ENCODE assay signal across 9 cellular contexts in the genomic region with DNA sequence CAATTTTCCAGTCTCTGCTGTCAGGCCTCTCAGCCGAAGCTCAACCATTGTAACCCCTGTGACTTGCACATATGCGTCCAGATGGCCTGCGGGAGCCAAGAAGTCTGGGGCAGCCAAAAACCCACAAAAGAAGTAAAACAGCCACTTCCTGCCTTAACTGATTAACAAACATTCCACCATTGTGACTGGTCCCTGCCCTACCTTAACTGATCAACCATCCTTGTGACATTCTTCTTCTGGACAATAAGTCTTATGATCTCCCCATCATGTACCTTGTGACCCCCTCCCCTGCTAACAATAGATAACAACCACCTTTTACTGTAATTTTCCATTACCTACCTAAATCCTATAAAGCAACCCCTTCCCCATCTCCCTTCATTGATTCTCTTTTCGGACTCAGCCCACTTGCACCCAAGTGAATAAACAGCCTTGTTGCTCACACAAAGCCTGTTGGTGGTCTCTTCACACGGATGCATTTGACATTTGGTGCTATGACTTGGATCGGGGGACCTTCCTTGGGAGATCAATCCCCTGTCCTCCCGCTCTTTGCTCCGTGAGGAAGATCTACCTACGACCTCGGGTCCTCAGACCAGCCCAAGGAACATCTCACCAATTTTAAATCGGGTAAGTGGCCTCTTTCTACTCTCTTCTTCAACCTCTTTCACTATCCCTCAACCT. TPM values are rescaled to one million over a fixed set of nuclear protein-coding genes. Genes with fewer than 3 reads are reported as not detected.
DNase-seq lines count a peak whose midpoint lies in the region; ATAC-seq and TF ChIP-seq lines count a peak whose summit lies in the region.
"Had no signal": no experiment of that assay in that cellular context is flagged by ENCODE, and none has a peak within 500 bp of the region (broad histone marks: within the 10 kb centered on the region; RNA-seq: fewer than 3 reads in every experiment).

No MANE protein-coding gene starts in this region.

- H3K27ac Mint-ChIP-seq in brain = peak overlapping the region; percentile 7 to 85 (median 71)
- no peak overlapping the region for H3K27ac Mint-ChIP-seq in neural crest cell (ENCODE audit: unreplicated experiment)
- no peak overlapping the region for H3K27ac Mint-ChIP-seq in stimulated activated naive B cell treated with anti-CD40 and anti-IgM and Interleukin-4, amounts not matched to agents 10 μg/mL and 1 μg/mL and 100 μg/mL, for 72 hours

- H3K27me3 Mint-ChIP-seq in brain = peaks cover 4% of the 10 kb centered on the region
- H3K27me3 Mint-ChIP-seq in neural crest cell (ENCODE audit: low read depth) = peaks cover 2% of the 10 kb centered on the region
- no peaks in the 10 kb centered on the region for H3K27me3 Mint-ChIP-seq in stimulated activated naive B cell treated with anti-CD40 and anti-IgM and Interleukin-4, amounts not matched to agents 10 μg/mL and 1 μg/mL and 100 μg/mL, for 72 hours

- DNase-seq in G401 (ENCODE audit: low spot score) (peak; percentile 29), NB4 (ENCODE audit: low read depth) (peak; percentile 54), neural crest cell (ENCODE audit: low read depth, low spot score) (no peak), pons (ENCODE audit: low spot score) (no peak), suprapubic skin (ENCODE audit: low spot score in 2 of 2) (no peak)
- DNase-seq in stimulated activated naive B cell treated with anti-CD40 and anti-IgM and Interleukin-4, amounts not matched to agents 10 μg/mL and 1 μg/mL and 100 μg/mL, for 72 hours = no peak
- DNase-seq: foreskin fibroblast, NCI-H510A had no signal

- TF ChIP-seq POLR2A in NB4 (IDR thresholded peaks at IDR 0.05; ENCODE audit: extremely low read depth, insufficient read length) (no peak), suprapubic skin (IDR thresholded peaks at IDR 0.05) (no peak)

- H3K4me1 Mint-ChIP-seq in brain = peaks cover 52% of the 10 kb centered on the region
- H3K4me1 Mint-ChIP-seq in neural crest cell = peaks cover 31% of the 10 kb centered on the region
- H3K4me1 Mint-ChIP-seq in stimulated activated naive B cell treated with anti-CD40 and anti-IgM and Interleukin-4, amounts not matched to agents 10 μg/mL and 1 μg/mL and 100 μg/mL, for 72 hours = peaks cover 18 to 33% of the 10 kb centered on the region in 2 donors

- H3K36me3 Mint-ChIP-seq in brain (peaks cover 21% of the 10 kb centered on the region), neural crest cell (ENCODE audit: low read depth) (peaks cover 4% of the 10 kb centered on the region)
- H3K36me3 Mint-ChIP-seq in stimulated activated naive B cell treated with anti-CD40 and anti-IgM and Interleukin-4, amounts not matched to agents 10 μg/mL and 1 μg/mL and 100 μg/mL, for 72 hours = peaks cover 5 to 7% of the 10 kb centered on the region in 2 donors

- no peak for TF ChIP-seq EP300 in suprapubic skin (IDR thresholded peaks at IDR 0.05)

- H3K4me3 ChIP-seq in NB4 (ENCODE audit: low read depth, low read length) (no peak overlapping the region), suprapubic skin (no peak overlapping the region)

- H3K27me3 ChIP-seq in suprapubic skin = no peaks in the 10 kb centered on the region

- H3K9me3 Mint-ChIP-seq in brain (no peaks in the 10 kb centered on the region), neural crest cell (no peaks in the 10 kb centered on the region)
- no peaks in the 10 kb centered on the region for H3K9me3 Mint-ChIP-seq in stimulated activated naive B cell treated with anti-CD40 and anti-IgM and Interleukin-4, amounts not matched to agents 10 μg/mL and 1 μg/mL and 100 μg/mL, for 72 hours

- H3K9me3 ChIP-seq in suprapubic skin = no peaks in the 10 kb centered on the region

- ATAC-seq in stimulated activated naive B cell treated with anti-CD40 and anti-IgM and Interleukin-4, amounts not matched to agents 10 μg/mL and 1 μg/mL and 100 μg/mL, for 72 hours (replicated peaks) = no peak

- H3K4me3 Mint-ChIP-seq in brain = peak overlapping the region; percentile 50 to 93 (median 75)
- peak overlapping the region; percentile 95 for H3K4me3 Mint-ChIP-seq in neural crest cell
- H3K4me3 Mint-ChIP-seq in stimulated activated naive B cell treated with anti-CD40 and anti-IgM and Interleukin-4, amounts not matched to agents 10 μg/mL and 1 μg/mL and 100 μg/mL, for 72 hours = peak overlapping the region in 1 of 2 donors; percentile 42

- H3K27ac ChIP-seq in suprapubic skin = no peak overlapping the region

- H3K4me1 ChIP-seq in suprapubic skin = peaks cover 32% of the 10 kb centered on the region

- TF ChIP-seq CTCF in NB4 (IDR thresholded peaks at IDR 0.05; ENCODE audit: low read depth, low read length) (no peak), brain (conservative IDR thresholded peaks at IDR 0.05) (no peak), neural crest cell (conservative IDR thresholded peaks at IDR 0.05) (no peak), suprapubic skin (IDR thresholded peaks at IDR 0.05) (no peak)

- in situ Hi-C loops in G401 (cut with HindIII; ENCODE audit: low sequenced_read_pairs) = no loop called here

- no peaks in the 10 kb centered on the region for H3K36me3 ChIP-seq in suprapubic skin

- WGBS in suprapubic skin = 90% methylated on average over 11 of the region's 11 CpGs

RNA-seq across cellular contexts. Expression of a gene that starts 1.3 kb away (rescaled TPM):
- total RNA-seq in G401 (2014; rRNA removed; shearing (Covaris generic)) = 175 and 183 TPM in 2 replicates
- 335 TPM for polyA plus RNA-seq in brain (ENCODE audit: insufficient read depth, low read depth, low replicate concordance)
- total RNA-seq in neural crest cell (236 and 251 TPM in 2 replicates), suprapubic skin (100 to 1,000 TPM; 100 to 161 (median 115) TPM)

RNA-seq across cellular contexts. Expression of a gene that starts 17.3 kb away (rescaled TPM):
- total RNA-seq in G401 (2014; rRNA removed; shearing (Covaris generic)) = not detected in 2 replicates
- polyA plus RNA-seq in brain (ENCODE audit: insufficient read depth, low read depth, low replicate concordance) = 1.4 TPM
- total RNA-seq in neural crest cell (not detected in 2 replicates), suprapubic skin (100 to 1,000 TPM in 1 of 4 donors, 10 to 100 TPM in 3; 17.9 to 129 (median 47.3) TPM)

RNA-seq across cellular contexts. Expression of a gene that starts 57.9 kb away (rescaled TPM):
- 9.6 and 16.9 TPM in 2 replicates for total RNA-seq in G401 (2014; rRNA removed; shearing (Covaris generic))
- polyA plus RNA-seq in brain (ENCODE audit: insufficient read depth, low read depth, low replicate concordance) = 31.0 TPM
- total RNA-seq in neural crest cell (1.4 and 1.6 TPM in 2 replicates), suprapubic skin (1 to 10 TPM; 1.8 to 6.0 (median 3.3) TPM)

RNA-seq across cellular contexts. Expression of a gene that starts 58.5 kb away (rescaled TPM):
- total RNA-seq in G401 (2014; rRNA removed; shearing (Covaris generic)) = 81.4 and 92.4 TPM in 2 replicates
- 26.2 TPM for polyA plus RNA-seq in brain (ENCODE audit: insufficient read depth, low read depth, low replicate concordance)
- total RNA-seq in neural crest cell (79.7 and 86.7 TPM in 2 replicates), suprapubic skin (10 to 100 TPM; 15.6 to 26.7 (median 21.2) TPM)

Comparison
In these comparisons a context has a peak if more than half of its experiments do, and no peak if none do; other contexts are left out.
1. DNase-seq: peak in G401 (single experiment) and NB4 (single experiment); none in neural crest cell (single experiment), pons (single experiment), suprapubic skin (0 of 2) and stimulated activated naive B cell treated with anti-CD40 and anti-IgM and Interleukin-4, amounts not matched to agents 10 μg/mL and 1 μg/mL and 100 μg/mL, for 72 hours (single experiment).
2. H3K27ac Mint-ChIP-seq: peak in brain (5 of 5); none in neural crest cell (single experiment) and stimulated activated naive B cell treated with anti-CD40 and anti-IgM and Interleukin-4, amounts not matched to agents 10 μg/mL and 1 μg/mL and 100 μg/mL, for 72 hours (single experiment).
3. RNA of a gene that starts 17.3 kb away (total RNA-seq): 17.9 to 129 TPM in suprapubic skin; not detected in G401 and not detected in neural crest cell; every median in the first group is over 10 times any median in the second.